ENCODE assay signal across 20 cellular contexts in genomic region chr1:145889722-145890121, GRCh38. TPM values are rescaled to one million over a fixed set of nuclear protein-coding genes. Genes with fewer than 3 reads are reported as not detected.
A peak's percentile ranks its signal among the peaks of the same experiment; 100 is the strongest.
DNase-seq lines count a peak whose midpoint lies in the region; ATAC-seq and TF ChIP-seq lines count a peak whose summit lies in the region.
"Had no signal": no experiment of that assay in that cellular context is flagged by ENCODE, and none has a peak within 500 bp of the region (broad histone marks: within the 10 kb centered on the region; RNA-seq: fewer than 3 reads in every experiment).

No MANE protein-coding gene starts in this region.

- CTCF ChIA-PET in activated CD8-positive, alpha-beta memory T cell treated with anti-CD3 and anti-CD28 coated beads, Interleukin-2, amount 10 ng/mL, durations not matched to agents 7 days and 5 days (lab: Charles Lee) = interaction anchor here (1.1 to 4.1 kb wide), 2 partner anchors 30 to 44 kb away, joined by 3 to 31 read pairs; partner anchors contain the start of gene NUDT17

- no peak overlapping the region for H3K27ac Mint-ChIP-seq in activated CD8-positive, alpha-beta memory T cell treated with anti-CD3 and anti-CD28 coated beads, Interleukin-2, amount 10 ng/mL, durations not matched to agents 7 days and 5 days
- H3K27ac Mint-ChIP-seq: activated T-helper 1 cell treated with anti-CD3 and anti-CD28 coated beads, Interleukin-12 subunit alpha, Interleukin-12 subunit beta, Interleukin-2, Interleukin-4 antibody, amounts not matched to agents 30 ng/mL and 10 ng/mL and 1 ng/mL, durations not matched to agents 14 hours and 24 hours and 36 hours; memory B cell; natural killer cell; stimulated activated memory B cell treated with anti-CD40 and anti-IgM and Interleukin-4, amounts not matched to agents 10 μg/mL and 1 μg/mL and 100 μg/mL, for 72 hours; T-cell had no signal

- H3K4me3 Mint-ChIP-seq in activated CD8-positive, alpha-beta memory T cell treated with anti-CD3 and anti-CD28 coated beads, Interleukin-2, amount 10 ng/mL, durations not matched to agents 7 days and 5 days = no peak overlapping the region
- H3K4me3 Mint-ChIP-seq: activated T-helper 1 cell treated with anti-CD3 and anti-CD28 coated beads, Interleukin-12 subunit alpha, Interleukin-12 subunit beta, Interleukin-2, Interleukin-4 antibody, amounts not matched to agents 30 ng/mL and 10 ng/mL and 1 ng/mL, durations not matched to agents 14 hours and 24 hours and 36 hours; central memory CD8-positive, alpha-beta T cell; memory B cell; natural killer cell; stimulated activated memory B cell treated with anti-CD40 and anti-IgM and Interleukin-4, amounts not matched to agents 10 μg/mL and 1 μg/mL and 100 μg/mL, for 72 hours; T-cell had no signal

- no peaks in the 10 kb centered on the region for H3K27me3 ChIP-seq in thoracic aorta (replicated peaks; ENCODE audit: insufficient read depth)
- H3K27me3 ChIP-seq: gastroesophageal sphincter, MG63 had no signal

- H3K9me3 ChIP-seq in thoracic aorta = no peaks in the 10 kb centered on the region
- H3K9me3 ChIP-seq: gastroesophageal sphincter, MG63 had no signal

- H3K27ac ChIP-seq in coronary artery (peak overlapping the region; percentile 39 to 47), thoracic aorta (peak overlapping the region; percentile 68 to 99), substantia nigra (ENCODE audit: low read depth, low read length, poor library complexity, severe bottlenecking) (no peak overlapping the region)
- H3K27ac ChIP-seq: gastroesophageal sphincter had no signal

- ATAC-seq in thoracic aorta (ENCODE audit: insufficient number of reproducible peaks, low FRiP score, low read depth) = no peak
- ATAC-seq in activated CD8-positive, alpha-beta memory T cell treated with anti-CD3 and anti-CD28 coated beads, Interleukin-2, amount 10 ng/mL, durations not matched to agents 7 days and 5 days = no peak
- ATAC-seq: gastroesophageal sphincter; natural killer cell; stimulated activated memory B cell treated with anti-CD40 and anti-IgM and Interleukin-4, amounts not matched to agents 10 μg/mL and 1 μg/mL and 100 μg/mL, for 72 hours; T-cell had no signal

- peak; percentile 7 for DNase-seq in NCI-H1436 (lab: John Stamatoyannopoulos, UW)
- no peak for DNase-seq in NCI-H1436 treated with DMSO at 0.1 percent for 48 hours (lab: John Stamatoyannopoulos, UW)
- DNase-seq in NCI-H748 (lab: John Stamatoyannopoulos, UW; ENCODE audit: unreplicated experiment) = peak; percentile 38
- DNase-seq in coronary artery (ENCODE audit: low spot score) = no peak
- no peak for DNase-seq in thoracic aorta (ENCODE audit: low spot score)
- DNase-seq in G401 (ENCODE audit: low spot score) = no peak
- no peak for DNase-seq in substantia nigra (lab: John Stamatoyannopoulos, UW)
- no peak for DNase-seq in activated CD8-positive, alpha-beta memory T cell treated with anti-CD3 and anti-CD28 coated beads, Interleukin-2, amount 10 ng/mL, durations not matched to agents 7 days and 5 days
- DNase-seq: C1 segment of cervical spinal cord, DMS53, MG63, natural killer cell, T-cell had no signal

- H3K4me3 ChIP-seq in coronary artery (no peak overlapping the region), thoracic aorta (no peak overlapping the region)
- H3K4me3 ChIP-seq: gastroesophageal sphincter, MG63 had no signal

- TF ChIP-seq CTCF in coronary artery (IDR thresholded peaks at IDR 0.05) = no peak
- TF ChIP-seq CTCF in thoracic aorta (IDR thresholded peaks at IDR 0.05) = no peak

- H3K4me1 Mint-ChIP-seq in activated CD8-positive, alpha-beta memory T cell treated with anti-CD3 and anti-CD28 coated beads, Interleukin-2, amount 10 ng/mL, durations not matched to agents 7 days and 5 days = peaks cover 14% of the 10 kb centered on the region

- H3K36me3 ChIP-seq in thoracic aorta = no peaks in the 10 kb centered on the region
- H3K36me3 ChIP-seq: gastroesophageal sphincter, MG63 had no signal

- no peaks in the 10 kb centered on the region for H3K36me3 Mint-ChIP-seq in activated CD8-positive, alpha-beta memory T cell treated with anti-CD3 and anti-CD28 coated beads, Interleukin-2, amount 10 ng/mL, durations not matched to agents 7 days and 5 days
- H3K36me3 Mint-ChIP-seq: memory B cell; natural killer cell; stimulated activated memory B cell treated with anti-CD40 and anti-IgM and Interleukin-4, amounts not matched to agents 10 μg/mL and 1 μg/mL and 100 μg/mL, for 72 hours; T-cell had no signal

- H3K9me3 Mint-ChIP-seq in activated CD8-positive, alpha-beta memory T cell treated with anti-CD3 and anti-CD28 coated beads, Interleukin-2, amount 10 ng/mL, durations not matched to agents 7 days and 5 days (ENCODE audit: low read depth) = no peaks in the 10 kb centered on the region
- H3K9me3 Mint-ChIP-seq: activated T-helper 1 cell treated with anti-CD3 and anti-CD28 coated beads, Interleukin-12 subunit alpha, Interleukin-12 subunit beta, Interleukin-2, Interleukin-4 antibody, amounts not matched to agents 30 ng/mL and 10 ng/mL and 1 ng/mL, durations not matched to agents 14 hours and 24 hours and 36 hours; central memory CD8-positive, alpha-beta T cell; memory B cell; natural killer cell; stimulated activated memory B cell treated with anti-CD40 and anti-IgM and Interleukin-4, amounts not matched to agents 10 μg/mL and 1 μg/mL and 100 μg/mL, for 72 hours; T-cell had no signal

- H3K4me1 ChIP-seq in thoracic aorta (ENCODE audit: control insufficient read depth in 1 of 2, low read depth in 2 of 2) = peaks cover 27 to 64% of the 10 kb centered on the region in 2 donors

- in situ Hi-C loops in G401 (cut with HindIII; ENCODE audit: low sequenced_read_pairs) = no loop called here

- H3K27me3 Mint-ChIP-seq in activated CD8-positive, alpha-beta memory T cell treated with anti-CD3 and anti-CD28 coated beads, Interleukin-2, amount 10 ng/mL, durations not matched to agents 7 days and 5 days = peaks cover 14% of the 10 kb centered on the region

RNA-seq across cellular contexts. Expression of gene ANKRD35, which starts 4.1 kb away (rescaled TPM):
- total RNA-seq in thoracic aorta = 10 to 100 TPM in 1 of 2 donors, 1 to 10 TPM in 1; 9.6 to 15.7 TPM
- total RNA-seq in G401 (2014; rRNA removed; shearing (Covaris generic)) = not detected in 2 replicates
- 1 to 10 TPM; 1.1 to 1.4 TPM for total RNA-seq in activated CD8-positive, alpha-beta memory T cell treated with anti-CD3 and anti-CD28 coated beads, Interleukin-2, amount 10 ng/mL, durations not matched to agents 7 days and 5 days
- total RNA-seq: A172, NCI-H460 had no signal

RNA-seq across cellular contexts. Expression of gene ITGA10, which starts 20.1 kb away (rescaled TPM):
- 100 to 1,000 TPM; 156 to 267 TPM for total RNA-seq in thoracic aorta
- 0.27 and 0.74 TPM in 2 replicates for total RNA-seq in G401 (2014; rRNA removed; shearing (Covaris generic))
- total RNA-seq in activated CD8-positive, alpha-beta memory T cell treated with anti-CD3 and anti-CD28 coated beads, Interleukin-2, amount 10 ng/mL, durations not matched to agents 7 days and 5 days = 1 to 10 TPM; 1.8 to 2.1 TPM

RNA-seq across cellular contexts. Expression of gene PEX11B, which starts 28.8 kb away (rescaled TPM):
- total RNA-seq in thoracic aorta = 10 to 100 TPM; 21.7 to 25.3 TPM
- total RNA-seq in G401 (2014; rRNA removed; shearing (Covaris generic)) = 18.2 and 31.9 TPM in 2 replicates
- total RNA-seq in activated CD8-positive, alpha-beta memory T cell treated with anti-CD3 and anti-CD28 coated beads, Interleukin-2, amount 10 ng/mL, durations not matched to agents 7 days and 5 days = 10 to 100 TPM; 27.3 to 36.2 TPM

RNA-seq across cellular contexts. Expression of gene PIAS3, which starts 30.8 kb away (rescaled TPM):
- total RNA-seq in thoracic aorta = 10 to 100 TPM; 34.4 to 60.1 TPM
- 10.3 and 14.1 TPM in 2 replicates for total RNA-seq in G401 (2014; rRNA removed; shearing (Covaris generic))
- total RNA-seq in activated CD8-positive, alpha-beta memory T cell treated with anti-CD3 and anti-CD28 coated beads, Interleukin-2, amount 10 ng/mL, durations not matched to agents 7 days and 5 days = 10 to 100 TPM; 20.3 to 23.6 TPM

RNA-seq across cellular contexts. Expression of gene RBM8A, which starts 37.6 kb away (rescaled TPM):
- total RNA-seq in thoracic aorta = 100 to 1,000 TPM in 1 of 2 donors, 10 to 100 TPM in 1; 37.8 to 151 TPM
- 86.0 and 117 TPM in 2 replicates for total RNA-seq in G401 (2014; rRNA removed; shearing (Covaris generic))
- 100 to 1,000 TPM; 189 to 249 TPM for total RNA-seq in activated CD8-positive, alpha-beta memory T cell treated with anti-CD3 and anti-CD28 coated beads, Interleukin-2, amount 10 ng/mL, durations not matched to agents 7 days and 5 days

Comparison
In these comparisons a context has a peak if more than half of its experiments do, and no peak if none do; other contexts are left out.
1. DNase-seq: peak in NCI-H1436 (single experiment) and NCI-H748 (single experiment); none in NCI-H1436 treated with DMSO at 0.1 percent for 48 hours (single experiment), coronary artery (single experiment), thoracic aorta (single experiment), G401 (single experiment), substantia nigra (0 of 49) and activated CD8-positive, alpha-beta memory T cell treated with anti-CD3 and anti-CD28 coated beads, Interleukin-2, amount 10 ng/mL, durations not matched to agents 7 days and 5 days (single experiment).
2. RNA of gene ANKRD35, which starts 4.1 kb away (total RNA-seq): 9.6 to 15.7 TPM in thoracic aorta; 1.1 to 1.4 TPM in activated CD8-positive, alpha-beta memory T cell treated with anti-CD3 and anti-CD28 coated beads, Interleukin-2, amount 10 ng/mL, durations not matched to agents 7 days and 5 days and not detected in G401; every median in the first group is over 4 times any median in the second.
3. RNA of gene ITGA10, which starts 20.1 kb away (total RNA-seq): 156 to 267 TPM in thoracic aorta; 1.8 to 2.1 TPM in activated CD8-positive, alpha-beta memory T cell treated with anti-CD3 and anti-CD28 coated beads, Interleukin-2, amount 10 ng/mL, durations not matched to agents 7 days and 5 days and 0.27 to 0.74 TPM in G401; every median in the first group is over 10 times any median in the second.